Comparison of ENCODE assay signal across 23 cellular contexts in the genomic region with DNA sequence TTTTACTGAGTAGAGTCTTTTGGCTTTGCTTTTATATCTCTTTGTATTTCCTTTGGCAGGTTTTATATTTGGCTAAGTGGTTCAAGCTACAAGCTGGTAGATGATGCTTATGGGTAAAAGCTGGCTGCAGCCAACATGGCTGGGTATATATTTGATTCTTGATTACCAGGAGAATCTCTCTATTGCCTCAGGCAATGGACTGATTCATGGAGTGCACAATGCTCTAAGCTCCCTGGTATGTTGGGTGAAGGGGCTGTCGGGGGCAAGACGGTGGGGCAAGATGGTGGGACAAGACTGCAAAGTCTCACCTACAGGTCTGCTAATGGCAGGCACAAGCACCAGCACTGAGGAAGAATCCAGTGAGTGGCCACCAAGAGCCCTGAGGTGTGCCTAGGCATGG.
"Had no signal": no experiment of that assay in that cellular context is flagged by ENCODE, and none has a peak within 500 bp of the region (broad histone marks: within the 10 kb centered on the region; RNA-seq: fewer than 3 reads in every experiment).

No MANE protein-coding gene starts in this region.

- H3K36me3 ChIP-seq: left ventricle myocardium inferior, ovary, right atrium auricular region, right lobe of liver, tibial nerve, uterus had no signal

- DNase-seq: left ventricle myocardium inferior; midbrain; mucosa of descending colon; naive thymus-derived CD4-positive, alpha-beta T cell; ovary; right lobe of liver; stimulated activated CD4-positive, alpha-beta T cell treated with anti-CD3 and anti-CD28 coated beads, Interleukin-1b, Interleukin-23, amount 100 ng/mL, for 48 hours; stimulated activated CD4-positive, alpha-beta T cell treated with anti-CD3 and anti-CD28 coated beads, Interleukin-2, amount 100 ng/mL, for 48 hours; stimulated activated CD4-positive, alpha-beta T cell treated with anti-CD3 and anti-CD28 coated beads, Interleukin-4, amount 100 ng/mL, for 4 hours; stimulated activated CD8-positive, alpha-beta memory T cell treated with anti-CD3 and anti-CD28 coated beads, Interleukin-4, amount 100 ng/mL, for 48 hours; stimulated activated naive CD4-positive, alpha-beta T cell treated with Interleukin-2 at 50 U/mL for 16 hours; stimulated activated naive CD8-positive, alpha-beta T cell treated with anti-CD3 and anti-CD28 coated beads, Interleukin-15, amount 100 ng/mL, for 72 hours; substantia nigra; uterus had no signal

- H3K9me3 ChIP-seq: ovary had no signal

- H3K4me2 ChIP-seq: smooth muscle cell had no signal

- H3K27me3 Mint-ChIP-seq: progenitor cell of endocrine pancreas; stimulated activated memory B cell treated with anti-CD40 and anti-IgM and Interleukin-4, amounts not matched to agents 10 μg/mL and 1 μg/mL and 100 μg/mL, for 72 hours; type B pancreatic cell had no signal

- H3K4me3 ChIP-seq: left ventricle myocardium inferior, lung, mucosa of descending colon, ovary, right atrium auricular region, right lobe of liver, smooth muscle cell, tibial nerve, uterus had no signal

- H3K27ac Mint-ChIP-seq: memory B cell; naive thymus-derived CD4-positive, alpha-beta T cell; natural killer cell treated with Interleukin-12 subunit alpha and Interleukin-12 subunit beta and Interleukin-15 and Interleukin-18, amount 100 ng/mL, for 72 hours; progenitor cell of endocrine pancreas; stimulated activated memory B cell treated with anti-CD40 and anti-IgM and Interleukin-4, amounts not matched to agents 10 μg/mL and 1 μg/mL and 100 μg/mL, for 72 hours; stimulated activated naive CD8-positive, alpha-beta T cell treated with anti-CD3 and anti-CD28 coated beads, Interleukin-15, amount 100 ng/mL, for 72 hours; type B pancreatic cell had no signal

- H3K27ac ChIP-seq: left ventricle myocardium inferior, ovary, right atrium auricular region, right lobe of liver, tibial nerve, uterus had no signal

- H3K4me1 ChIP-seq: left ventricle myocardium inferior, right atrium auricular region, right lobe of liver, tibial nerve, uterus had no signal

- H3K27me3 ChIP-seq: ovary, right atrium auricular region, right lobe of liver, tibial nerve, uterus had no signal

- H3K4me1 Mint-ChIP-seq: memory B cell; naive thymus-derived CD4-positive, alpha-beta T cell; stimulated activated memory B cell treated with anti-CD40 and anti-IgM and Interleukin-4, amounts not matched to agents 10 μg/mL and 1 μg/mL and 100 μg/mL, for 72 hours; stimulated activated naive CD8-positive, alpha-beta T cell treated with anti-CD3 and anti-CD28 coated beads, Interleukin-15, amount 100 ng/mL, for 72 hours had no signal

- ATAC-seq: mucosa of descending colon; naive thymus-derived CD4-positive, alpha-beta T cell; natural killer cell treated with Interleukin-12 subunit alpha and Interleukin-12 subunit beta and Interleukin-15 and Interleukin-18, amount 100 ng/mL, for 72 hours; right lobe of liver; stimulated activated memory B cell treated with anti-CD40 and anti-IgM and Interleukin-4, amounts not matched to agents 10 μg/mL and 1 μg/mL and 100 μg/mL, for 72 hours; stimulated activated naive CD8-positive, alpha-beta T cell treated with anti-CD3 and anti-CD28 coated beads, Interleukin-15, amount 100 ng/mL, for 72 hours had no signal

- H3K4me3 Mint-ChIP-seq: memory B cell; naive thymus-derived CD4-positive, alpha-beta T cell; natural killer cell treated with Interleukin-12 subunit alpha and Interleukin-12 subunit beta and Interleukin-15 and Interleukin-18, amount 100 ng/mL, for 72 hours; stimulated activated memory B cell treated with anti-CD40 and anti-IgM and Interleukin-4, amounts not matched to agents 10 μg/mL and 1 μg/mL and 100 μg/mL, for 72 hours; stimulated activated naive CD8-positive, alpha-beta T cell treated with anti-CD3 and anti-CD28 coated beads, Interleukin-15, amount 100 ng/mL, for 72 hours; type B pancreatic cell had no signal

- H3K36me3 Mint-ChIP-seq: memory B cell; stimulated activated memory B cell treated with anti-CD40 and anti-IgM and Interleukin-4, amounts not matched to agents 10 μg/mL and 1 μg/mL and 100 μg/mL, for 72 hours had no signal
